Comparison of ENCODE assay signal across 11 cellular contexts in the genomic region with DNA sequence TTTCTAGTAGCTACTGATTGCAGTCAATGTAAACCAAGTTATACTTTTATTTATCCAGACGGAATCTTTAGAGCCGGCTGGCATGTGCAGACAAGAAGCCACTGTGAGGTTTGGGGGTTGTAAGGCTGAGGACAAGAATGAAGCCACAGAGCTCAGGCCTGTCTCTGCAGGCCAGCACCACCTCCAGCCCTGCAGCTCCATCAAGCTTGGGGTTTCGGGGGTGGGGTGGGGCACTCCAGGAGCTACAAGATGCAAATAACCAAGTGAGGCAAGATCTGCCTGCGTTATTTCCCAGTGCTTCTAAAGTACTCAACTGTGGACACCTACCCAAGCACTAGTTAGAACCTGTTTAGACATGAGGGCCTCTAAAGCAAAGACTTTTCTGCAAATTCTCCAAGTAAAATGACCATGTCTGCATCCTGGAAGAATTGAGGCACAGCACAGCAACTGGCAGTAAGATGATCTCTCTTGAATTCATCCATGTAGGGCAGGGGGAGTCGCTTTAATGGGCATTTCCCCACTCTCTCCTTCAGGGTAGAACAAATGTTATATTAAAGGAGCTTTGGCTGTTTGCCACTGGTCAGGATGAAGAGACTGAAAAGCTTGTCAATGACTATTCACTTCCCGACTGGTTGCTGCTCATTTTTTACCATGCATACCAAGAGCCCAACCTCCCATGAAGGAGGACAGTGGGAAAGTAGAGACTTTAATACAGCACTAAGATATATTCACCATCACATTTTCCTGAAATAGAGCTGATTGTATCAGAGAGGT.
DNase-seq lines count a peak whose midpoint lies in the region; ATAC-seq and TF ChIP-seq lines count a peak whose summit lies in the region.
"Had no signal": no experiment of that assay in that cellular context is flagged by ENCODE, and none has a peak within 500 bp of the region (broad histone marks: within the 10 kb centered on the region; RNA-seq: fewer than 3 reads in every experiment).

No MANE protein-coding gene starts in this region.

- DNase-seq in NCI-H2107 treated with DMSO at 0.1 percent for 48 hours (lab: John Stamatoyannopoulos, UW; ENCODE audit: unreplicated experiment) (peak; percentile 17), NCI-H2107 (lab: John Stamatoyannopoulos, UW) (no peak), NCI-H2196 treated with DMSO at 0.1 percent for 48 hours (lab: John Stamatoyannopoulos, UW; ENCODE audit: unreplicated experiment) (peak; percentile 38), upper lobe of left lung (peak in 1 of 2 donors; percentile 75), dedifferentiated amniotic fluid mesenchymal stem cell (ENCODE audit: extremely low spot score) (no peak)
- DNase-seq: activated CD4-positive, alpha-beta T cell treated with anti-CD3 and anti-CD28 coated beads for 48 hours; NCI-H524 treated with DMSO at 0.1 percent for 48 hours; stimulated activated naive CD8-positive, alpha-beta T cell treated with anti-CD3 and anti-CD28 coated beads, Interleukin-15, Interleukin-2, amounts not matched to agents 100 U/mL and 50 U/mL, for 24 hours had no signal

- H3K27ac ChIP-seq in gastroesophageal sphincter (peak overlapping the region in 3 of 4 donors; percentile 59 to 76 (median 60)), upper lobe of left lung (peak overlapping the region; percentile 47 to 70 (median 54))

- 43 to 79% methylated on average over 3 of the region's 6 CpGs for WGBS in gastroesophageal sphincter (ENCODE audit: low coverage in 1 of 2), 2 donors
- 51 to 65% methylated on average over 6 of the region's 6 CpGs for WGBS in upper lobe of left lung, 2 donors

- H3K9me3 ChIP-seq in gastroesophageal sphincter (no peaks in the 10 kb centered on the region), upper lobe of left lung (no peaks in the 10 kb centered on the region)

- no peak overlapping the region for H3K4me3 ChIP-seq in gastroesophageal sphincter
- H3K4me3 ChIP-seq in upper lobe of left lung: no peak overlapping the region

- ATAC-seq in gastroesophageal sphincter: no peak
- ATAC-seq in upper lobe of left lung (ENCODE audit: low FRiP score in 2 of 2): peak in 1 of 2 donors; percentile 80
- ATAC-seq in HG02973 (IDR thresholded peaks at IDR 0.05; ENCODE audit: unreplicated experiment): no peak
- ATAC-seq in GM18505 (IDR thresholded peaks at IDR 0.05; ENCODE audit: unreplicated experiment): no peak

- TF ChIP-seq CTCF in gastroesophageal sphincter (IDR thresholded peaks at IDR 0.05): no peak
- TF ChIP-seq CTCF in upper lobe of left lung (IDR thresholded peaks at IDR 0.05): no peak

- TF ChIP-seq EP300 in gastroesophageal sphincter (IDR thresholded peaks at IDR 0.05): no peak
- no peak for TF ChIP-seq EP300 in upper lobe of left lung (IDR thresholded peaks at IDR 0.05)

- H3K27me3 ChIP-seq in gastroesophageal sphincter: no peaks in the 10 kb centered on the region
- no peaks in the 10 kb centered on the region for H3K27me3 ChIP-seq in upper lobe of left lung

- H3K4me1 ChIP-seq in gastroesophageal sphincter (peaks cover 7 to 27% (median 10%) of the 10 kb centered on the region in 3 donors), upper lobe of left lung (peaks cover 18 to 27% (median 21%) of the 10 kb centered on the region in 4 donors)

- TF ChIP-seq POLR2A in gastroesophageal sphincter (IDR thresholded peaks at IDR 0.05) (no peak), upper lobe of left lung (IDR thresholded peaks at IDR 0.05) (no peak), GM18505 (IDR thresholded peaks at IDR 0.05; ENCODE audit: borderline replicate concordance, extremely low read depth, insufficient read depth, insufficient read length) (no peak)

- H3K36me3 ChIP-seq in gastroesophageal sphincter: peaks cover 0 to 19% of the 10 kb centered on the region in 2 donors
- H3K36me3 ChIP-seq in upper lobe of left lung: peaks cover 0 to 4% (median 0%) of the 10 kb centered on the region in 4 donors

Comparison
In these comparisons a context has a peak if more than half of its experiments do, and no peak if none do; other contexts are left out.
1. DNase-seq: peak in NCI-H2107 treated with DMSO at 0.1 percent for 48 hours (single experiment) and NCI-H2196 treated with DMSO at 0.1 percent for 48 hours (single experiment); none in NCI-H2107 (single experiment) and dedifferentiated amniotic fluid mesenchymal stem cell (single experiment).